ENCODE assay signal across 1 cellular context in genomic region chr5:139341689-139342422, GRCh38.
TF ChIP-seq lines count a peak whose summit lies in the region.

TSS of gene PAIP2 (plus strand) at chr5:139341854. CDS start at chr5:139363785, 21,931 bp downstream.

TF ChIP-seq in SK-N-SH, 30 proteins besides CTCF, POLR2A, EP300 and RAD21 (continued from another document):
- TF ChIP-seq RCOR1 (IDR thresholded peaks at IDR 0.05; ENCODE audit: low read length): peak; percentile 42; the same call in 1 of the 2 replicates
